8 cellular contexts compared by ENCODE assay signal in genomic region chr5:180807654-180808414, GRCh38. TPM values are rescaled to one million over a fixed set of nuclear protein-coding genes. Genes with fewer than 3 reads are reported as not detected.
DNase-seq lines count a peak whose midpoint lies in the region; ATAC-seq and FAIRE-seq lines count a peak whose summit lies in the region.
"Had no signal": no experiment of that assay in that cellular context is flagged by ENCODE, and none has a peak within 500 bp of the region (broad histone marks: within the 10 kb centered on the region; RNA-seq: fewer than 3 reads in every experiment).

No MANE protein-coding gene starts in this region.

- H3K4me1 ChIP-seq in HUES6 (ENCODE audit: control insufficient read depth, insufficient read depth, low read length), result peaks cover 47% of the 10 kb centered on the region
- H3K4me1 ChIP-seq in subcutaneous abdominal adipose tissue (ENCODE audit: control insufficient read depth in 5 of 5, insufficient read depth in 5 of 5, low read length in 5 of 5), result peaks cover 13 to 87% (median 76%) of the 10 kb centered on the region in 5 donors

- H3K27ac ChIP-seq in HUES6 (ENCODE audit: low read depth, low read length), result no peak overlapping the region
- H3K27ac ChIP-seq in subcutaneous abdominal adipose tissue (ENCODE audit: low read depth, low read length), result peak overlapping the region; percentile 42

- peak overlapping the region; percentile 72 for H3K27ac Mint-ChIP-seq in activated T-helper 17 cell treated with anti-CD3 and anti-CD28 coated beads, Interleukin-2, amount 50 U/mL, for 72 hours

- no peaks in the 10 kb centered on the region for H3K9me3 Mint-ChIP-seq in activated T-helper 17 cell treated with anti-CD3 and anti-CD28 coated beads, Interleukin-2, amount 50 U/mL, for 72 hours

- H3K9me3 ChIP-seq in HUES6 (ENCODE audit: control insufficient read depth, insufficient read depth, low read depth, low read length) (no peaks in the 10 kb centered on the region), subcutaneous abdominal adipose tissue (ENCODE audit: control insufficient read depth in 5 of 5, low read length in 5 of 5) (no peaks in the 10 kb centered on the region)
- H3K9me3 ChIP-seq: pancreas had no signal

- no peak for FAIRE-seq in urothelium cell line (lab: Jason Lieb, UNC)
- FAIRE-seq: pancreas had no signal

- no peak for ATAC-seq in activated T-helper 17 cell treated with anti-CD3 and anti-CD28 coated beads, Interleukin-2, amount 50 U/mL, for 72 hours (replicated peaks)
- ATAC-seq: pancreas had no signal

- DNase-seq in iris pigment epithelial cell (ENCODE audit: low read depth) (peak; percentile 73), urothelium cell line (ENCODE audit: low spot score) (no peak), NCI-H524 treated with DMSO at 0.1 percent for 48 hours (lab: John Stamatoyannopoulos, UW) (no peak), NCI-H510A treated with DMSO at 0.1 percent for 48 hours (lab: John Stamatoyannopoulos, UW) (no peak)

- peak overlapping the region; percentile 99 for H3K4me3 Mint-ChIP-seq in activated T-helper 17 cell treated with anti-CD3 and anti-CD28 coated beads, Interleukin-2, amount 50 U/mL, for 72 hours

- H3K27me3 ChIP-seq in HUES6 (ENCODE audit: control insufficient read depth, insufficient read depth, low read length), result no peaks in the 10 kb centered on the region
- no peaks in the 10 kb centered on the region for H3K27me3 ChIP-seq in subcutaneous abdominal adipose tissue (ENCODE audit: control insufficient read depth in 5 of 5, insufficient read depth in 4 of 5, low read length in 5 of 5)
- H3K27me3 ChIP-seq: pancreas had no signal

- H3K36me3 ChIP-seq in HUES6 (ENCODE audit: control insufficient read depth, insufficient read depth, low read length) (peaks cover 10% of the 10 kb centered on the region), subcutaneous abdominal adipose tissue (ENCODE audit: control insufficient read depth in 5 of 5, insufficient read depth in 5 of 5, low read length in 5 of 5) (peaks cover 0 to 32% (median 5%) of the 10 kb centered on the region in 5 donors)
- H3K36me3 ChIP-seq: pancreas had no signal

- H3K4me3 ChIP-seq in HUES6 (ENCODE audit: low read depth, low read length), result peak overlapping the region; percentile 86; the same call in 1 of the 2 replicates
- H3K4me3 ChIP-seq in subcutaneous abdominal adipose tissue (ENCODE audit: low read depth in 1 of 5, low read length in 5 of 5), result peak overlapping the region in 3 of 5 donors; percentile 1 to 75 (median 3)

- H3K9ac ChIP-seq in HUES6 (ENCODE audit: low read length) (no peak overlapping the region), subcutaneous abdominal adipose tissue (ENCODE audit: low read length in 5 of 5) (peak overlapping the region in 3 of 5 donors; percentile 2 to 39 (median 33))

- H3K4me1 Mint-ChIP-seq in activated T-helper 17 cell treated with anti-CD3 and anti-CD28 coated beads, Interleukin-2, amount 50 U/mL, for 72 hours, result peaks cover 34% of the 10 kb centered on the region

- peaks cover 76% of the 10 kb centered on the region for H3K36me3 Mint-ChIP-seq in activated T-helper 17 cell treated with anti-CD3 and anti-CD28 coated beads, Interleukin-2, amount 50 U/mL, for 72 hours (ENCODE audit: low read depth)

- no peaks in the 10 kb centered on the region for H3K27me3 Mint-ChIP-seq in activated T-helper 17 cell treated with anti-CD3 and anti-CD28 coated beads, Interleukin-2, amount 50 U/mL, for 72 hours

RNA-seq across cellular contexts. Expression of gene MGAT1, which starts 5.2 kb away (rescaled TPM):
- total RNA-seq in activated T-helper 17 cell treated with anti-CD3 and anti-CD28 coated beads, Interleukin-2, amount 50 U/mL, for 72 hours, result 100 to 1,000 TPM; 170 to 308 TPM

RNA-seq across cellular contexts. Expression of gene ZFP62, which starts 53.2 kb away (rescaled TPM):
- total RNA-seq in activated T-helper 17 cell treated with anti-CD3 and anti-CD28 coated beads, Interleukin-2, amount 50 U/mL, for 72 hours, result 10 to 100 TPM; 16.6 to 20.8 TPM
